Comparison of ENCODE assay signal across 23 cellular contexts in the genomic region with DNA sequence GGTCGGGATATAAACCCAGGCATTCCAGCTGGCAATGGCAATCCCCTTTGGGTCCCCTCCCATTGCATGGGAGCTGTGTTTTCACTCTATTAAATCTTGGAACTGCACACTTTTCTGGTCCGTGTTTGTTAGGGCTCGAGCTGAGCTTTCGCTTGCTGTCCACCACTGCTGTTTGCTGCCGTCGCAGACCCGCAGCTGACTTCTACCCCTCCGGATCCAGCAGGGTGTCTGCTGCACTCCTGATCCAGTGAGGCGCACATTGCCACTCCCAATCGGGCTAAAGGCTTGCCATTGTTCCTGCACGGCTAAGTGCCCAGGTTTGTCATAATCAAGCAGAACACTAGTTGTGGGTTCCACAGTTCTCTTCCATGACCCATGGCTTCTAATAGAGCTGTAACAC.
"Had no signal": no experiment of that assay in that cellular context is flagged by ENCODE, and none has a peak within 500 bp of the region (broad histone marks: within the 10 kb centered on the region; RNA-seq: fewer than 3 reads in every experiment).

No MANE protein-coding gene starts in this region.

- H3K27ac ChIP-seq: ovary, parathyroid adenoma, psoas muscle, right lobe of liver, sigmoid colon, stomach, testis, tibial artery, transverse colon, upper lobe of right lung, vagina had no signal

- H2AFZ ChIP-seq: parathyroid adenoma had no signal

- DNase-seq: naive B cell; naive thymus-derived CD8-positive, alpha-beta T cell; nephron progenitor cell; occipital lobe; ovary; psoas muscle; right cardiac atrium; sigmoid colon; small intestine; stimulated activated CD4-positive, alpha-beta T cell treated with anti-CD3 and anti-CD28 coated beads, Interleukin-15, amount 100 ng/mL, for 24 hours; stimulated activated CD4-positive, alpha-beta T cell treated with anti-CD3 and anti-CD28 coated beads, Interleukin-2, amount 100 ng/mL, for 24 hours; stimulated activated CD4-positive, alpha-beta T cell treated with anti-CD3 and anti-CD28 coated beads, Interleukin-2, amount 100 ng/mL, for 48 hours; stimulated activated CD4-positive, alpha-beta T cell treated with anti-CD3 and anti-CD28 coated beads, Interleukin-4, amount 100 ng/mL, for 24 hours; stimulated activated naive B cell treated with anti-CD40 and anti-IgM and Interleukin-4, amounts not matched to agents 10 μg/mL and 1 μg/mL and 100 μg/mL, for 72 hours; stimulated activated naive CD4-positive, alpha-beta T cell treated with Interleukin-2 at 50 U/mL for 16 hours; stomach; testis; tibial artery; transverse colon; upper lobe of right lung had no signal

- H3K9me3 ChIP-seq: ovary, psoas muscle, right lobe of liver, sigmoid colon, testis, transverse colon, upper lobe of right lung, vagina had no signal

- H3K36me3 ChIP-seq: ovary, right lobe of liver, sigmoid colon, stomach, tibial artery, transverse colon, upper lobe of right lung, vagina had no signal

- H3K4me3 ChIP-seq: ovary, psoas muscle, right lobe of liver, sigmoid colon, stomach, testis, tibial artery, transverse colon, upper lobe of right lung, vagina had no signal

- H3K9ac ChIP-seq: parathyroid adenoma had no signal

- H3K27me3 ChIP-seq: ovary, right lobe of liver, sigmoid colon, stomach, testis, tibial artery, transverse colon, upper lobe of right lung, vagina had no signal

- H3K4me1 ChIP-seq: parathyroid adenoma, psoas muscle, right lobe of liver, sigmoid colon, stomach, testis, tibial artery, upper lobe of right lung, vagina had no signal
